In the genomic region with DNA sequence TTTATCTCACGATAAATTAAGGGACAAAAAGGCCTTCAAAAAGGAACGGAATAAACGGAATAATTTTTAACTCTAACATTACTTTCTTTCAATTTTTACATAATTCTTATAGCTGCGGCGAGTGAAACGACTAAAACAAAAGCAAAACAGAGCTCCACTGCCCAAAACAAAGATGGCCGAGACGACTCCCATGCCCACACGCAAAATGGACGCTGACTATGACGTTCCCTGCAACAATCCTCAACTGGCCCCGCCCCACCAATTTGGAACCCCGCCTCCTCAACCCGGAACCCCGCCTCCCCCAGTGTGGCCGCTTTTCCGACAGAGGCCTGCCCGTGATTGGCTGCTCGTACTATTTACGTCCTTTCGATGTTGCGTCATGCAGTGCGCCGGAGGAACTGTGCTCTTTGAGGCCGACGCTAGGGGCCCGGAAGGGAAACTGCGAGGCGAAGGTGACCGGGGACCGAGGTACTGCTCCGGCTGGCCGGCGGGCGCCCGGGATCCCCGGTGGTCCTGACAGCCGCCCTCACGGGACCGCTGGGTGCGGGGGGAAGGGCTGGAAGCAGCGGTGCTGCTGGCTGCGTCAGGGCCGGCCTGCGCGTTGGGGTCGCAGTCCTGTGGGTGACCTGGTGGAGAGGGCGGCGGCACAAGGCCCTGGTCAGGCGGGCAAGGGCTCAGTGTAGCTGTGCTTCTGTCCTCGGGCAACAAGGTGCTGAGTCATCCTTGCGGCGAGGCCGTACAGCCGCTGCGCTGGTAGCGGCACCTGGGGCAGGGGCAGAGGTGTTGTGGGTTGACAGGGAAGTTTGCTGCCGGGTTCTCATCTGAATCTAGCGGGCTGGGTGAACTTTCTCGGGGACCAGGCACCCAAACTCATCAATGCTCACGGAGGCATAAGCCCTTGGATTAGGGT, we compare ENCODE assay signal across 8 cellular contexts. TPM values are rescaled to one million over a fixed set of nuclear protein-coding genes. Genes with fewer than 3 reads are reported as not detected.
DNase-seq lines count a peak whose midpoint lies in the region; ATAC-seq lines count a peak whose summit lies in the region.

A gene with protein sequence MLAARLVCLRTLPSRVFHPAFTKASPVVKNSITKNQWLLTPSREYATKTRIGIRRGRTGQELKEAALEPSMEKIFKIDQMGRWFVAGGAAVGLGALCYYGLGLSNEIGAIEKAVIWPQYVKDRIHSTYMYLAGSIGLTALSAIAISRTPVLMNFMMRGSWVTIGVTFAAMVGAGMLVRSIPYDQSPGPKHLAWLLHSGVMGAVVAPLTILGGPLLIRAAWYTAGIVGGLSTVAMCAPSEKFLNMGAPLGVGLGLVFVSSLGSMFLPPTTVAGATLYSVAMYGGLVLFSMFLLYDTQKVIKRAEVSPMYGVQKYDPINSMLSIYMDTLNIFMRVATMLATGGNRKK (plus strand): TSS at position 384 of the 910 bp plus-strand sequence. CDS start 1,992 bp downstream, outside the sequence.

- peak within 1 kb of the TSS; percentile 96 for H3K4me3 ChIP-seq in CD8-positive, alpha-beta memory T cell (ENCODE audit: low read length)

- H3K9me3 ChIP-seq in CD8-positive, alpha-beta memory T cell (ENCODE audit: low read length), result no peaks in the 10 kb centered on the region

- POLR2A ChIA-PET in CD8-positive, alpha-beta memory T cell (lab: Charles Lee), result interaction anchor here (1.0 to 2.3 kb wide), 5 partner anchors 9 to 195 kb away, joined by 3 to 10 read pairs (median 3); no protein-coding TSS in a partner anchor

- peak; percentile 99 for ATAC-seq in GM19463 (IDR thresholded peaks at IDR 0.05; ENCODE audit: unreplicated experiment)

- H3K4me3 Mint-ChIP-seq in CD8-positive, alpha-beta memory T cell, result peak within 1 kb of the TSS; percentile 87 to 98 (median 95)

- peaks cover 5 to 37% (median 5%) of the 10 kb centered on the region in 3 donors for H3K36me3 Mint-ChIP-seq in CD8-positive, alpha-beta memory T cell

- H3K27ac Mint-ChIP-seq in CD8-positive, alpha-beta memory T cell, result peak within 1 kb of the TSS; percentile 97 to 100 (median 99)

- peaks cover 19% of the 10 kb centered on the region for H3K36me3 ChIP-seq in CD8-positive, alpha-beta memory T cell (ENCODE audit: insufficient read depth, low read length)

- peaks cover 27 to 44% (median 32%) of the 10 kb centered on the region in 3 donors for H3K4me1 Mint-ChIP-seq in CD8-positive, alpha-beta memory T cell

- peak within 1 kb of the TSS; percentile 99 for H3K27ac ChIP-seq in CD8-positive, alpha-beta memory T cell (ENCODE audit: low read depth, low read length)

- H3K27me3 ChIP-seq in CD8-positive, alpha-beta memory T cell (ENCODE audit: insufficient read depth, low read length, poor library complexity, severe bottlenecking), result no peaks in the 10 kb centered on the region

- H3K27me3 Mint-ChIP-seq in CD8-positive, alpha-beta memory T cell, result peaks cover 0 to 3% of the 10 kb centered on the region in 2 donors

- CTCF ChIA-PET in CD8-positive, alpha-beta memory T cell (lab: Charles Lee), result interaction anchor here (1.0 to 4.7 kb wide), 5 partner anchors 10 to 189 kb away, joined by 3 to 34 read pairs (median 8); a partner anchor contains a TSS

- peak; percentile 98 to 100 (median 99) for DNase-seq in CD8-positive, alpha-beta memory T cell
- DNase-seq in HS-27A (ENCODE audit: low read depth) (peak; percentile 79), NK-92 (lab: John Stamatoyannopoulos, UW; ENCODE audit: unreplicated experiment) (peak; percentile 96), lung microvascular endothelial cell (ENCODE audit: low read depth in 2 of 2) (peak; percentile 99)
- peak; percentile 100 for DNase-seq in activated CD8-positive, alpha-beta memory T cell treated with anti-CD3 and anti-CD28 coated beads for 24 hours
- DNase-seq in effector CD8-positive, alpha-beta T cell (lab: John Stamatoyannopoulos, UW), result peak; percentile 99
- DNase-seq in stimulated activated CD8-positive, alpha-beta memory T cell treated with anti-CD3 and anti-CD28 coated beads, Interleukin-12 subunit alpha, Interleukin-12 subunit beta, amount 100 ng/mL, for 1 hour (ENCODE audit: low read depth), result peak; percentile 99

- peaks cover 18% of the 10 kb centered on the region for H3K4me1 ChIP-seq in CD8-positive, alpha-beta memory T cell (ENCODE audit: insufficient read depth, low read length)

- no peaks in the 10 kb centered on the region for H3K9me3 Mint-ChIP-seq in CD8-positive, alpha-beta memory T cell

RNA-seq across cellular contexts. Expression of the gene that starts here (rescaled TPM):
- total RNA-seq in CD8-positive, alpha-beta memory T cell, result 100 to 1,000 TPM; 218 TPM
- 294 TPM for polyA plus RNA-seq in CD8-positive, alpha-beta memory T cell
- total RNA-seq in lung microvascular endothelial cell, result 154 and 173 TPM in 2 replicates

Comparison
In these comparisons a context has a peak if more than half of its experiments do, and no peak if none do; other contexts are left out.
1. Peak in every context shown above with its lines: DNase-seq, ATAC-seq, H3K4me3 ChIP-seq and H3K27ac ChIP-seq.